8 cellular contexts compared by ENCODE assay signal in genomic region chr7:5693529-5693928, GRCh38.
DNase-seq lines count a peak whose midpoint lies in the region; ATAC-seq and TF ChIP-seq lines count a peak whose summit lies in the region.

No MANE protein-coding gene starts in this region.

- H3K4me1 ChIP-seq in prostate gland (replicated peaks) = peaks cover 49% of the 10 kb centered on the region

- DNase-seq in Right ventricle myocardium inferior (ENCODE audit: missing footprints) (no peak), cardiac septum (ENCODE audit: low spot score) (no peak), T-cell (peak in 1 of 34 experiments; percentile 26), fibroblast of peridontal ligament (ENCODE audit: extremely low read depth) (peak; percentile 60), prostate gland (ENCODE audit: low spot score) (no peak), GM19238 (ENCODE audit: insufficient read length, low spot score) (no peak)

- H3K27ac ChIP-seq in prostate gland = peak overlapping the region; percentile 69 to 73

- intact Hi-C loops in Right ventricle myocardium inferior (cut with DNase I) (loop anchor here (10.0 kb wide), 1 partner anchor 329 kb away; no protein-coding TSS in a partner anchor), cardiac septum (cut with DNase I) (no loop called here), prostate gland (cut with DNase I) (no loop called here)

- no peak for TF ChIP-seq CTCF in prostate gland (IDR thresholded peaks at IDR 0.05)

- POLR2A ChIA-PET in T-cell (lab: Charles Lee) = interaction anchor here (0.5 to 0.9 kb wide), 6 partner anchors 8 to 187 kb away, joined by 3 to 8 read pairs (median 3); no protein-coding TSS in a partner anchor

- ATAC-seq in Right ventricle myocardium inferior (peak; percentile 43), HG03064 (IDR thresholded peaks at IDR 0.05; ENCODE audit: low read depth, unreplicated experiment) (peak; percentile 52), T-cell (replicated peaks in 1 of 4) (peak in 1 of 4 experiments; percentile 35), HG03439 (IDR thresholded peaks at IDR 0.05; ENCODE audit: unreplicated experiment) (no peak)

- peak overlapping the region; percentile 83 to 87 (median 85) for H3K4me3 Mint-ChIP-seq in T-cell

- no peak for TF ChIP-seq POLR2A in prostate gland (IDR thresholded peaks at IDR 0.05)

- H3K9me3 Mint-ChIP-seq in T-cell = no peaks in the 10 kb centered on the region

- CTCF ChIA-PET in T-cell (lab: Charles Lee) = interaction anchor here (0.5 to 1.5 kb wide), 10 partner anchors 8 to 862 kb away, joined by 3 to 7 read pairs (median 4); no protein-coding TSS in a partner anchor

- H3K4me1 Mint-ChIP-seq in T-cell = peaks cover 96 to 100% (median 98%) of the 10 kb centered on the region in 3 donors

- no peak overlapping the region for H3K4me3 ChIP-seq in prostate gland

- peak overlapping the region; percentile 95 for H3K27ac Mint-ChIP-seq in T-cell

- H3K27me3 Mint-ChIP-seq in T-cell = no peaks in the 10 kb centered on the region

- no peaks in the 10 kb centered on the region for H3K9me3 ChIP-seq in prostate gland

- 55% methylated on average over 4 of the region's 4 CpGs for WGBS in prostate gland

- H3K27me3 ChIP-seq in prostate gland (replicated peaks; ENCODE audit: insufficient read depth) = no peaks in the 10 kb centered on the region

- no peaks in the 10 kb centered on the region for H3K36me3 ChIP-seq in prostate gland

- peaks cover 8% of the 10 kb centered on the region for H3K36me3 Mint-ChIP-seq in T-cell
